In the genomic region with DNA sequence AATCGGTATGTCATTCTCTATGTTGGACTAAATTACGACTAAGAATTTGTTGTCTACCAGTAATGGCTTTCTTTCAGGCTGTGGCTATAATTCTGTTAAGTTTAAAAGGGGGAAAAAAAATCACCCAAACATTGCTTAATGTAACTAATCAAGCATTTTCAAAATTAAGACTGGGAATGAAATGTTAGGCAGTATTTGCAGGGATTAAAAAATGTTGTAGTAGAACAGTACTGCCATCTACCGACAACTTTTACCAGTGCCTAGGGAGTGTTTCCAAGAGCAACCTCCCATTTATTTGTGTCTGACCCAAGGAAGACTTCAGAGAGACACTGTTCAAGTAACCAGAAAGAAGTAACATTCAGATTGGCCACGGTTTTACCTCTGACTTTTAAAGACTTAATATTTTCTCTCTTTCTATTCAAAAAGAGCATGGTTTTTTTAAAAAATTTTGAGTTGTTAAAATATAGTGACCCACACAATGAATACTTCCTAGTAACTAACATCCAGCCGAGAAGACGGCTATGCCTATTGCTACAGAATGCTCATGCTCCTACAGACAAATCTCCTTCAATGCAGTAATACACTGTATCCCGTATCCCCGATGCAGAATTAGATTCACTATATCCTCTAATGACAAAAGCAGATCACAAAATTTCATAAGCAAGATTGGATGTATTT, we compare ENCODE assay signal across 8 cellular contexts.
DNase-seq lines count a peak whose midpoint lies in the region; ATAC-seq and TF ChIP-seq lines count a peak whose summit lies in the region.

No MANE protein-coding gene starts in this region.

- ATAC-seq in lung (ENCODE audit: insufficient read depth, low FRiP score) = peak; percentile 73

- no peaks in the 10 kb centered on the region for H4K20me1 ChIP-seq in OCI-LY7 (ENCODE audit: insufficient read depth, low read length)

- intact Hi-C loops in OCI-LY7 (cut with micrococcal nuclease; ENCODE audit: unreplicated experiment) = loop anchor here (2.0 kb wide), 1 partner anchor 739 kb away; no protein-coding TSS in a partner anchor

- in situ Hi-C loops in KBM-7 (cut with MboI; ENCODE audit: low pct_unique_long_range_greater_than_20kb, low sequenced_read_pairs) = loop anchor here (25.0 kb wide), 1 partner anchor 731 kb away; a partner anchor contains a TSS

- H3K4me1 ChIP-seq in OCI-LY7 (ENCODE audit: insufficient read depth, low read length, poor library complexity, severe bottlenecking) (peaks cover 5% of the 10 kb centered on the region), lung (ENCODE audit: control insufficient read depth in 2 of 2, insufficient read depth in 2 of 2, low read length in 2 of 2) (peaks cover 1 to 4% of the 10 kb centered on the region in 2 donors)

- H3K27ac ChIP-seq in OCI-LY7 (ENCODE audit: low read depth, low read length, poor library complexity, severe bottlenecking) (no peak overlapping the region), lung (ENCODE audit: low read depth in 1 of 2, low read length in 1 of 2) (no peak overlapping the region)

- no TSS peak for BruUV-seq in OCI-LY7 (replicated peaks; lab: Mats Ljungman, UMichigan)

- no peak overlapping the region for H3K4me3 ChIP-seq in AG04449 (ENCODE audit: low read depth, low read length)
- H3K4me3 ChIP-seq in GM12875 (ENCODE audit: low read depth, low read length) = no peak overlapping the region
- H3K4me3 ChIP-seq in OCI-LY7 (ENCODE audit: low read depth, low read length, poor library complexity, severe bottlenecking) = no peak overlapping the region
- H3K4me3 ChIP-seq in lung = no peak overlapping the region

- CTCF ChIA-PET in AG04449 (lab: Yijun Ruan, JAX) (interaction anchor here (1.3 kb wide), 2 partner anchors 11 to 955 kb away, joined by 3 to 9 read pairs; no protein-coding TSS in a partner anchor), OCI-LY7 (lab: Charles Lee; ENCODE audit: unreplicated experiment) (no interaction called here)

- peak; percentile 66 for TF ChIP-seq CTCF in AG04449 (IDR thresholded peaks at IDR 0.05; ENCODE audit: insufficient read depth, low read length, missing control alignments)
- peak; percentile 46; the same call in 1 of the 2 replicates for TF ChIP-seq CTCF in GM12875 (IDR thresholded peaks at IDR 0.05; ENCODE audit: borderline replicate concordance, insufficient read depth, low read depth, low read length)
- TF ChIP-seq CTCF in OCI-LY7 (conservative IDR thresholded peaks at IDR 0.05; ENCODE audit: low read length) = peak; percentile 85
- TF ChIP-seq CTCF in lung (IDR thresholded peaks at IDR 0.05; ENCODE audit: control extremely low read depth, extremely low read depth) = peak; percentile 63

- no peaks in the 10 kb centered on the region for H3K27me3 ChIP-seq in lung (ENCODE audit: control insufficient read depth, insufficient read depth)

- no peak overlapping the region for H2AFZ ChIP-seq in OCI-LY7 (ENCODE audit: low read length)

- POLR2A ChIA-PET in AG04449 (lab: Yijun Ruan, JAX) = no interaction called here
- POLR2A ChIA-PET in OCI-LY7 (lab: Charles Lee) = no interaction called here

- DNase-seq in AG04449 (ENCODE audit: low read depth, low spot score) (peak; percentile 37), KBM-7 (peak; percentile 88), OCI-LY7 (ENCODE audit: low spot score) (peak; percentile 47), dermis blood vessel endothelial cell (peak; percentile 86), lung (ENCODE audit: low spot score) (no peak), HuH-7.5 (ENCODE audit: low spot score) (no peak)
- no peak for DNase-seq in activated CD4-positive, CD25-positive, alpha-beta regulatory T cell (lab: John Stamatoyannopoulos, UW)

- no peak overlapping the region for H3K4me2 ChIP-seq in OCI-LY7 (ENCODE audit: low read length)

- H3K79me2 ChIP-seq in OCI-LY7 (ENCODE audit: insufficient read depth, low read depth, low read length) = no peaks in the 10 kb centered on the region

- no peaks in the 10 kb centered on the region for H3K9me2 ChIP-seq in OCI-LY7 (ENCODE audit: insufficient read depth, low read length)

- H3K9me3 ChIP-seq in OCI-LY7 (ENCODE audit: low read length) = no peaks in the 10 kb centered on the region
- H3K9me3 ChIP-seq in lung (ENCODE audit: control insufficient read depth in 2 of 2, insufficient read depth in 1 of 2, low read length in 1 of 2) = no peaks in the 10 kb centered on the region

- 64 to 69% methylated on average over 8 of the region's 8 CpGs for WGBS in lung, 2 donors

- H3K36me3 ChIP-seq in OCI-LY7 (ENCODE audit: insufficient read depth, low read length) = no peaks in the 10 kb centered on the region
- H3K36me3 ChIP-seq in lung (ENCODE audit: control insufficient read depth in 2 of 2, insufficient read depth in 2 of 2, low read length in 2 of 2) = no peaks in the 10 kb centered on the region

Comparison
In these comparisons a context has a peak if more than half of its experiments do, and no peak if none do; other contexts are left out.
1. DNase-seq: peak in AG04449 (single experiment), KBM-7 (single experiment), OCI-LY7 (single experiment) and dermis blood vessel endothelial cell (single experiment); none in lung (single experiment), activated CD4-positive, CD25-positive, alpha-beta regulatory T cell (0 of 4) and HuH-7.5 (single experiment).
2. Peak in every context shown above with its lines, with median percentiles within 50 percentile points of each other: CTCF ChIP-seq.